Comparison of ENCODE assay signal across 21 cellular contexts in the genomic region with DNA sequence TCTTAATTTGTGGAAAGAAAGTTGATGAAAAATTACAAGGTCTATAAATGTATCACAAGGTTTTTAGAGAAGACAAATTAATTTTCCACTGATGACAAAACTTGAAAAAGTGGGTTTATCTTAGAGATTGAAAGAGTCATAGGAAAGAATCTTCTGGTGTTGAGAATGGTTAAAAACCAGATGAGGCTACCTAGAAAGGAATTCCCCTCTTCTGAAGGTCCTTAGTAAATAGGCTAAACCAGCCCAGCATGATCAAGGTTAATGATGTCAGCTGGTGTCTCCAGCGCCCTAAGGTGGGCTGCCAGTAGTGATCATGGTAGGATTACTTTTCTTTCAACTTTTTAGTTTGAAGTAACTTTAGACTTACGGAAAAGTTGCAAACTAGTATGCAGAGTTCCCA.
"Had no signal": no experiment of that assay in that cellular context is flagged by ENCODE, and none has a peak within 500 bp of the region (broad histone marks: within the 10 kb centered on the region; RNA-seq: fewer than 3 reads in every experiment).

No MANE protein-coding gene starts in this region.

- H3K27me3 ChIP-seq: body of pancreas, foreskin keratinocyte, sigmoid colon, tibial artery had no signal

- DNase-seq: activated CD4-positive, alpha-beta T cell treated with anti-CD3 and anti-CD28 coated beads for 1 hour; activated naive CD4-positive, alpha-beta T cell treated with anti-CD3 and anti-CD28 coated beads for 36 hours; body of pancreas; effector memory CD4-positive, alpha-beta T cell; glutamatergic neuron; hippocampal formation; kidney glomerular epithelial cell; left ventricle myocardium superior; mammary epithelial cell; midbrain; natural killer cell; retina; sigmoid colon; stimulated activated CD4-positive, alpha-beta T cell treated with anti-CD3 and anti-CD28 coated beads, Interleukin-4, amount 100 ng/mL, for 24 hours; T-helper 1 cell; tibial artery had no signal

- H3K9me3 Mint-ChIP-seq: activated naive CD4-positive, alpha-beta T cell treated with anti-CD3 and anti-CD28 coated beads for 36 hours; dendritic cell treated with granulocyte-macrophage colony-stimulating factor and Interleukin-4, amounts not matched to agents 40 ng/mL and 50 ng/mL, for 4 days; natural killer cell; stimulated activated naive CD8-positive, alpha-beta T cell treated with anti-CD3 and anti-CD28 coated beads, Interleukin-15, Interleukin-2, amounts not matched to agents 100 ng/mL and 50 ng/mL, for 24 hours had no signal

- ATAC-seq: foreskin keratinocyte, natural killer cell had no signal

- H3K9me3 ChIP-seq: body of pancreas, sigmoid colon, tibial artery had no signal

- H3K27ac Mint-ChIP-seq: activated naive CD4-positive, alpha-beta T cell treated with anti-CD3 and anti-CD28 coated beads for 36 hours; dendritic cell treated with granulocyte-macrophage colony-stimulating factor and Interleukin-4, amounts not matched to agents 40 ng/mL and 50 ng/mL, for 4 days; natural killer cell; progenitor cell of endocrine pancreas; stimulated activated naive CD8-positive, alpha-beta T cell treated with anti-CD3 and anti-CD28 coated beads, Interleukin-15, Interleukin-2, amounts not matched to agents 100 ng/mL and 50 ng/mL, for 24 hours had no signal

- H3K4me3 Mint-ChIP-seq: activated naive CD4-positive, alpha-beta T cell treated with anti-CD3 and anti-CD28 coated beads for 36 hours; dendritic cell treated with granulocyte-macrophage colony-stimulating factor and Interleukin-4, amounts not matched to agents 40 ng/mL and 50 ng/mL, for 4 days; natural killer cell; stimulated activated naive CD8-positive, alpha-beta T cell treated with anti-CD3 and anti-CD28 coated beads, Interleukin-15, Interleukin-2, amounts not matched to agents 100 ng/mL and 50 ng/mL, for 24 hours had no signal

- H3K36me3 Mint-ChIP-seq: natural killer cell had no signal

- H3K27ac ChIP-seq: foreskin keratinocyte, sigmoid colon, tibial artery had no signal

- FAIRE-seq: TTC549 had no signal

- H3K4me1 Mint-ChIP-seq: natural killer cell had no signal

- H3K27me3 Mint-ChIP-seq: dendritic cell treated with granulocyte-macrophage colony-stimulating factor and Interleukin-4, amounts not matched to agents 40 ng/mL and 50 ng/mL, for 4 days; progenitor cell of endocrine pancreas; stimulated activated naive CD8-positive, alpha-beta T cell treated with anti-CD3 and anti-CD28 coated beads, Interleukin-15, Interleukin-2, amounts not matched to agents 100 ng/mL and 50 ng/mL, for 24 hours had no signal

- H3K36me3 ChIP-seq: sigmoid colon, tibial artery had no signal

- H3K4me3 ChIP-seq: body of pancreas, sigmoid colon, tibial artery had no signal
